10 cellular contexts compared by ENCODE assay signal in genomic region chr15:51758645-51759044, GRCh38. TPM values are rescaled to one million over a fixed set of nuclear protein-coding genes. Genes with fewer than 3 reads are reported as not detected.
A peak's percentile ranks its signal among the peaks of the same experiment; 100 is the strongest.
DNase-seq lines count a peak whose midpoint lies in the region; ATAC-seq, FAIRE-seq and TF ChIP-seq lines count a peak whose summit lies in the region.
"Had no signal": no experiment of that assay in that cellular context is flagged by ENCODE, and none has a peak within 500 bp of the region (broad histone marks: within the 10 kb centered on the region; RNA-seq: fewer than 3 reads in every experiment).

No MANE protein-coding gene starts in this region.

- no peaks in the 10 kb centered on the region for H3K36me3 Mint-ChIP-seq in activated naive CD8-positive, alpha-beta T cell treated with anti-CD3 and anti-CD28 coated beads, Interleukin-2, amount 50 U/mL, for 24 hours (ENCODE audit: low read depth)

- H3K36me3 ChIP-seq in ACC112 (ENCODE audit: insufficient read depth, low read length) (no peaks in the 10 kb centered on the region), lower lobe of right lung (no peaks in the 10 kb centered on the region), WERI-Rb-1 (no peaks in the 10 kb centered on the region)

- peaks cover under 1% of the 10 kb centered on the region for H3K27me3 Mint-ChIP-seq in activated naive CD8-positive, alpha-beta T cell treated with anti-CD3 and anti-CD28 coated beads, Interleukin-2, amount 50 U/mL, for 24 hours
- H3K27me3 Mint-ChIP-seq: activated naive CD8-positive, alpha-beta T cell treated with anti-CD3 and anti-CD28 coated beads for 36 hours had no signal

- H3K4me1 ChIP-seq in ACC112 (ENCODE audit: control insufficient read depth, insufficient read depth, low read length, unreplicated experiment): peaks cover 22% of the 10 kb centered on the region
- peaks cover 20% of the 10 kb centered on the region for H3K4me1 ChIP-seq in lower lobe of right lung

- H3K4me1 Mint-ChIP-seq in activated naive CD8-positive, alpha-beta T cell treated with anti-CD3 and anti-CD28 coated beads, Interleukin-2, amount 50 U/mL, for 24 hours: peaks cover 7% of the 10 kb centered on the region

- no peak for TF ChIP-seq CTCF in lower lobe of right lung (IDR thresholded peaks at IDR 0.05)
- no peak for TF ChIP-seq CTCF in WERI-Rb-1 (IDR thresholded peaks at IDR 0.05; ENCODE audit: low read depth, low read length)

- H3K4me3 Mint-ChIP-seq in activated naive CD8-positive, alpha-beta T cell treated with anti-CD3 and anti-CD28 coated beads, Interleukin-2, amount 50 U/mL, for 24 hours: no peak overlapping the region
- H3K4me3 Mint-ChIP-seq: activated naive CD8-positive, alpha-beta T cell treated with anti-CD3 and anti-CD28 coated beads for 36 hours had no signal

- H3K4me3 ChIP-seq in ACC112 (ENCODE audit: low read depth, low read length) (no peak overlapping the region), lower lobe of right lung (no peak overlapping the region), WERI-Rb-1 (ENCODE audit: low read depth, low read length) (no peak overlapping the region)

- no peak overlapping the region for H3K27ac Mint-ChIP-seq in activated naive CD8-positive, alpha-beta T cell treated with anti-CD3 and anti-CD28 coated beads, Interleukin-2, amount 50 U/mL, for 24 hours
- H3K27ac Mint-ChIP-seq: activated naive CD8-positive, alpha-beta T cell treated with anti-CD3 and anti-CD28 coated beads for 36 hours had no signal

- H3K27ac ChIP-seq in ACC112 (ENCODE audit: low read depth, low read length) (peak overlapping the region; percentile 54), lower lobe of right lung (no peak overlapping the region), WERI-Rb-1 (no peak overlapping the region)

- intact Hi-C loops in lower lobe of right lung (cut with DNase I): no loop called here

- no peak for FAIRE-seq in GM19239 (lab: Jason Lieb, UNC)

- H3K27me3 ChIP-seq in ACC112 (ENCODE audit: insufficient read depth, low read length) (no peaks in the 10 kb centered on the region), lower lobe of right lung (ENCODE audit: low read depth) (no peaks in the 10 kb centered on the region), WERI-Rb-1 (ENCODE audit: insufficient read depth, low read depth, severe bottlenecking) (no peaks in the 10 kb centered on the region)

- H3K9me3 Mint-ChIP-seq in activated naive CD8-positive, alpha-beta T cell treated with anti-CD3 and anti-CD28 coated beads, Interleukin-2, amount 50 U/mL, for 24 hours: no peaks in the 10 kb centered on the region
- H3K9me3 Mint-ChIP-seq: activated naive CD8-positive, alpha-beta T cell treated with anti-CD3 and anti-CD28 coated beads for 36 hours had no signal

- no peaks in the 10 kb centered on the region for H3K79me2 ChIP-seq in ACC112 (ENCODE audit: control insufficient read depth, insufficient read depth, low read length, unreplicated experiment)

- H3K9me3 ChIP-seq in lower lobe of right lung (no peaks in the 10 kb centered on the region), WERI-Rb-1 (ENCODE audit: severe bottlenecking) (no peaks in the 10 kb centered on the region)

- ATAC-seq in lower lobe of right lung: peak; percentile 21 to 44
- ATAC-seq in activated naive CD8-positive, alpha-beta T cell treated with anti-CD3 and anti-CD28 coated beads, Interleukin-2, amount 50 U/mL, for 24 hours: no peak

- peak; percentile 73 for DNase-seq in NCI-H1694 (lab: John Stamatoyannopoulos, UW)
- DNase-seq in cerebellum (ENCODE audit: low spot score): peak; percentile 90
- no peak for DNase-seq in lower lobe of right lung
- DNase-seq in GM19239 (ENCODE audit: insufficient read length, low spot score): no peak
- no peak for DNase-seq in WERI-Rb-1
- DNase-seq in activated naive CD8-positive, alpha-beta T cell treated with anti-CD3 and anti-CD28 coated beads, Interleukin-2, amount 50 U/mL, for 24 hours: no peak
- no peak for DNase-seq in NK-92 treated with Interleukin-12 subunit alpha and Interleukin-12 subunit beta, amount 100 ng/mL, for 24 hours (lab: John Stamatoyannopoulos, UW)
- DNase-seq: activated naive CD8-positive, alpha-beta T cell treated with anti-CD3 and anti-CD28 coated beads for 36 hours; NCI-H526 had no signal

- no peak overlapping the region for H2AFZ ChIP-seq in ACC112 (ENCODE audit: low read length, unreplicated experiment)

RNA-seq across cellular contexts. Expression of gene TMOD2, which starts 7.2 kb away (rescaled TPM):
- total RNA-seq in cerebellum: 105 TPM
- total RNA-seq in lower lobe of right lung: 14.7 TPM

RNA-seq across cellular contexts. Expression of gene LYSMD2, which starts 21.2 kb away (rescaled TPM):
- total RNA-seq in cerebellum (8.1 TPM), lower lobe of right lung (22.2 TPM)

Comparison
In these comparisons a context has a peak if more than half of its experiments do, and no peak if none do; other contexts are left out.
1. DNase-seq: peak in NCI-H1694 (single experiment) and cerebellum (single experiment); none in lower lobe of right lung (single experiment), GM19239 (single experiment), WERI-Rb-1 (single experiment), activated naive CD8-positive, alpha-beta T cell treated with anti-CD3 and anti-CD28 coated beads, Interleukin-2, amount 50 U/mL, for 24 hours (single experiment) and NK-92 treated with Interleukin-12 subunit alpha and Interleukin-12 subunit beta, amount 100 ng/mL, for 24 hours (single experiment).